Comparison of ENCODE assay signal across 8 cellular contexts in the genomic region with DNA sequence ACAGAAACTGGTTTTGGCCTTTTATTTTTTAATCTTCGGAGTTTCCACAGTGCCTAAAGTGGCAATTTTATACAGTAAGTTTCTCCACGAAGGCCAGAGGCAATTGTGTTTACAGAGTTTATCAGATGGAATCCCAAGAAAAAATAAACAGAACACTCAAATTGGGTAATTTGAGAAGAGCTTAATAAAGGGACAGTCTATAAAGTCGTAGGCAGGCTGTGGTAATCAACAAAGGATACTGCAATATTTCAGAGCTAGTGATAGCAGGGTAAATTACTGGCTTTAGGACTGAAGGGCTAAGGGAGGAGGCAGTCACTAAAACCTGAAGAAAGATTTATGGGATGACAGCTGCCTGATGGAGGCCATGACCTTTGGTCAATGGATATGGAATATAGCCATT. TPM values are rescaled to one million over a fixed set of nuclear protein-coding genes. Genes with fewer than 3 reads are reported as not detected.
DNase-seq lines count a peak whose midpoint lies in the region; TF ChIP-seq lines count a peak whose summit lies in the region.
"Not testable (repeated sequence)": the region's sequence is repeated elsewhere in the genome, so short reads cannot be mapped to it uniquely, and the experiment has no call there.
"Had no signal": no experiment of that assay in that cellular context is flagged by ENCODE, and none has a peak within 500 bp of the region (broad histone marks: within the 10 kb centered on the region; RNA-seq: fewer than 3 reads in every experiment).

No MANE protein-coding gene starts in this region.

- DNase-seq in LHCN-M2 (ENCODE audit: low read depth) (peak; percentile 26), M059J (ENCODE audit: low read depth) (peak; percentile 13), SJCRH30 (peak; percentile 5 to 32), myocyte (ENCODE audit: low read depth) (peak; percentile 10)

- not testable (repeated sequence) for H3K4me3 ChIP-seq in HEK293 (ENCODE audit: low read depth, low read length); SJCRH30

- not testable (repeated sequence) for H3K9me3 ChIP-seq in HEK293 (ENCODE audit: control insufficient read depth, insufficient read depth, low read depth, low read length); SJCRH30 (replicated peaks)

- CTCF ChIA-PET in HEK293 (lab: Yijun Ruan, JAX) = not testable (repeated sequence)

- POLR2A ChIA-PET in HEK293 (lab: Yijun Ruan, JAX) = not testable (repeated sequence)

- H3K27me3 ChIP-seq in SJCRH30 = not testable (repeated sequence)

- not testable (repeated sequence) for H3K27ac ChIP-seq in HEK293 (ENCODE audit: extremely low read depth, low read depth, low read length); SJCRH30

- H3K36me3 ChIP-seq in HEK293 (ENCODE audit: control insufficient read depth in 2 of 2, insufficient read depth in 1 of 2, low read length in 2 of 2); SJCRH30: not testable (repeated sequence)

- not testable (repeated sequence) for H3K4me1 ChIP-seq in HEK293 (ENCODE audit: control insufficient read depth, insufficient read depth, low read length); SJCRH30

- TF ChIP-seq CTCF in HEK293 (tag by site-specific recombination; IDR thresholded peaks at IDR 0.05) = not testable (repeated sequence)

TF ChIP-seq in HEK293, 187 proteins besides CTCF, POLR2A, EP300 and RAD21:
- TF ChIP-seq TRIM28 (IDR thresholded peaks at IDR 0.05; ENCODE audit: borderline replicate concordance, low read length) = 0 out of 2 replicates have a peak, but pooled peaks have one; percentile 28
- 0 out of 2 replicates have a peak, but pooled peaks have one; percentile 12 for TF ChIP-seq ZBTB21 (tag by site-specific recombination; IDR thresholded peaks at IDR 0.05)
- peak; percentile 62; the same call in 1 of the 2 replicates for TF ChIP-seq ZNF843 (tag by site-specific recombination; IDR thresholded peaks at IDR 0.05)
- TF ChIP-seq SP7 (tag by site-specific recombination; IDR thresholded peaks at IDR 0.05) = peak; percentile 79
- peak; percentile 74 for TF ChIP-seq WT1 (tag by site-specific recombination; IDR thresholded peaks at IDR 0.05)
- peak; percentile 58; the same call in 1 of the 2 replicates for TF ChIP-seq FEZF1 (tag by site-specific recombination; IDR thresholded peaks at IDR 0.05)

RNA-seq across cellular contexts. Expression of a gene that starts 14.3 kb away (rescaled TPM):
- 3.2 and 3.4 TPM in 2 replicates for total RNA-seq in LHCN-M2 (2014; rRNA removed)
- polyA plus RNA-seq in LHCN-M2 (2012) = 1.9 TPM
- total RNA-seq in M059J (2014; rRNA removed; shearing (Covaris generic)) = 7.7 and 13.2 TPM in 2 replicates
- not detected in 2 replicates for total RNA-seq in SJCRH30 (2014; rRNA removed; shearing (Covaris generic))
- 6.2 and 6.8 TPM in 2 replicates for total RNA-seq in myocyte
- 3.0 TPM for polyA plus RNA-seq in myocyte (2012)
- total RNA-seq: Caco-2; CD4-positive, CD25-positive, alpha-beta regulatory T cell had no signal
- polyA plus RNA-seq: CD14-positive monocyte had no signal

RNA-seq across cellular contexts. Expression of a gene that starts 37.7 kb away (rescaled TPM):
- total RNA-seq in LHCN-M2 (2014; rRNA removed) = 13.9 and 15.7 TPM in 2 replicates
- 2.0 TPM for polyA plus RNA-seq in LHCN-M2 (2012)
- 10.4 and 17.2 TPM in 2 replicates for total RNA-seq in M059J (2014; rRNA removed; shearing (Covaris generic))
- total RNA-seq in SJCRH30 (2014; rRNA removed; shearing (Covaris generic)) = 12.3 and 13.9 TPM in 2 replicates
- 7.4 and 17.9 TPM in 2 replicates for total RNA-seq in myocyte
- 2.0 TPM for polyA plus RNA-seq in myocyte (2012)
